8 cellular contexts compared by ENCODE assay signal in the genomic region with DNA sequence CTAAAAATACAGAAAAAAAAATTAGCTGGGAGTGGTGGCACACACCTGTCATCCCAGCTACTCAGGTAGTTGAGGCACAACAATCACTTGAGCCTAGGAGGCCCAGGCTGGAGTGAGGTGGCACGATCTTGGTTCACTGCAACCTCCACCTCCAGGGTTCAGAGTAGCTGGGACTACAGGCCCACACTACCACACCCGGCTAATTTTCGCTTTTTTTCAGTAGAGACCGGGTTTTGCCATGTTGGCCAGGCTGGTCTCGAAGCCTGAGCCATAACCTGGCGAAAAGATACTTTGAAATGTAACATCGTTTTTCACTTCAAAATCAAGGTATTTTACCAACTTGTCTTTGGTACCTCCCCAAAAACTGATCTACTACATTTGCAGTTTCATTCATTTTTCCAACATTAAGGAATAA. TPM values are rescaled to one million over a fixed set of nuclear protein-coding genes. Genes with fewer than 3 reads are reported as not detected.
A peak's percentile ranks its signal among the peaks of the same experiment; 100 is the strongest.
DNase-seq lines count a peak whose midpoint lies in the region; ATAC-seq lines count a peak whose summit lies in the region.
"Had no signal": no experiment of that assay in that cellular context is flagged by ENCODE, and none has a peak within 500 bp of the region (broad histone marks: within the 10 kb centered on the region; RNA-seq: fewer than 3 reads in every experiment).

No MANE protein-coding gene starts in this region.

- H3K27ac Mint-ChIP-seq in activated T-helper 1 cell treated with anti-CD3 and anti-CD28 coated beads, Interleukin-12 subunit alpha, Interleukin-12 subunit beta, Interleukin-2, Interleukin-4 antibody, amounts not matched to agents 30 ng/mL and 10 ng/mL and 1 ng/mL, durations not matched to agents 14 hours and 24 hours and 36 hours, result peak overlapping the region; percentile 8
- peak overlapping the region; percentile 84 for H3K27ac Mint-ChIP-seq in stimulated activated memory B cell treated with anti-CD40 and anti-IgM and Interleukin-4, amounts not matched to agents 10 μg/mL and 1 μg/mL and 100 μg/mL, for 72 hours

- H3K27me3 Mint-ChIP-seq in activated T-helper 1 cell treated with anti-CD3 and anti-CD28 coated beads, Interleukin-12 subunit alpha, Interleukin-12 subunit beta, Interleukin-2, Interleukin-4 antibody, amounts not matched to agents 30 ng/mL and 10 ng/mL and 1 ng/mL, durations not matched to agents 14 hours and 24 hours and 36 hours (ENCODE audit: insufficient read depth), result no peaks in the 10 kb centered on the region
- no peaks in the 10 kb centered on the region for H3K27me3 Mint-ChIP-seq in stimulated activated memory B cell treated with anti-CD40 and anti-IgM and Interleukin-4, amounts not matched to agents 10 μg/mL and 1 μg/mL and 100 μg/mL, for 72 hours

- peak; percentile 38 for DNase-seq in activated T-cell treated with anti-CD3 and anti-CD28 coated beads for 48 hours (ENCODE audit: low read depth)
- DNase-seq in activated T-cell treated with anti-CD3 and anti-CD28 coated beads for 4 hours, result no peak
- no peak for DNase-seq in activated T-helper 1 cell treated with anti-CD3 and anti-CD28 coated beads, Interleukin-12 subunit alpha, Interleukin-12 subunit beta, Interleukin-2, Interleukin-4 antibody, amounts not matched to agents 30 ng/mL and 10 ng/mL and 1 ng/mL, durations not matched to agents 14 hours and 24 hours and 36 hours (ENCODE audit: low spot score)
- DNase-seq: AML-193, body of pancreas had no signal

- peaks cover 31% of the 10 kb centered on the region for H3K4me1 Mint-ChIP-seq in activated T-helper 1 cell treated with anti-CD3 and anti-CD28 coated beads, Interleukin-12 subunit alpha, Interleukin-12 subunit beta, Interleukin-2, Interleukin-4 antibody, amounts not matched to agents 30 ng/mL and 10 ng/mL and 1 ng/mL, durations not matched to agents 14 hours and 24 hours and 36 hours (ENCODE audit: low read depth)
- H3K4me1 Mint-ChIP-seq in stimulated activated memory B cell treated with anti-CD40 and anti-IgM and Interleukin-4, amounts not matched to agents 10 μg/mL and 1 μg/mL and 100 μg/mL, for 72 hours, result peaks cover 43% of the 10 kb centered on the region

- intact Hi-C loops in activated T-helper 1 cell treated with anti-CD3 and anti-CD28 coated beads, Interleukin-12 subunit alpha, Interleukin-12 subunit beta, Interleukin-2, Interleukin-4 antibody, amounts not matched to agents 30 ng/mL and 10 ng/mL and 1 ng/mL, durations not matched to agents 14 hours and 24 hours and 36 hours (cut with micrococcal nuclease), result loop anchor here (10.0 kb wide), 1 partner anchor 1117 kb away; no protein-coding TSS in a partner anchor

- peak; percentile 46 for ATAC-seq in stimulated activated memory B cell treated with anti-CD40 and anti-IgM and Interleukin-4, amounts not matched to agents 10 μg/mL and 1 μg/mL and 100 μg/mL, for 72 hours
- ATAC-seq in HG03175 (IDR thresholded peaks at IDR 0.05; ENCODE audit: unreplicated experiment), result no peak
- ATAC-seq in GM19395 (IDR thresholded peaks at IDR 0.05; ENCODE audit: unreplicated experiment), result no peak
- ATAC-seq: body of pancreas had no signal

- H3K4me3 Mint-ChIP-seq in activated T-helper 1 cell treated with anti-CD3 and anti-CD28 coated beads, Interleukin-12 subunit alpha, Interleukin-12 subunit beta, Interleukin-2, Interleukin-4 antibody, amounts not matched to agents 30 ng/mL and 10 ng/mL and 1 ng/mL, durations not matched to agents 14 hours and 24 hours and 36 hours, result no peak overlapping the region
- no peak overlapping the region for H3K4me3 Mint-ChIP-seq in stimulated activated memory B cell treated with anti-CD40 and anti-IgM and Interleukin-4, amounts not matched to agents 10 μg/mL and 1 μg/mL and 100 μg/mL, for 72 hours

- H3K36me3 Mint-ChIP-seq in activated T-helper 1 cell treated with anti-CD3 and anti-CD28 coated beads, Interleukin-12 subunit alpha, Interleukin-12 subunit beta, Interleukin-2, Interleukin-4 antibody, amounts not matched to agents 30 ng/mL and 10 ng/mL and 1 ng/mL, durations not matched to agents 14 hours and 24 hours and 36 hours (ENCODE audit: low read depth), result peaks cover 56% of the 10 kb centered on the region
- peaks cover 55% of the 10 kb centered on the region for H3K36me3 Mint-ChIP-seq in stimulated activated memory B cell treated with anti-CD40 and anti-IgM and Interleukin-4, amounts not matched to agents 10 μg/mL and 1 μg/mL and 100 μg/mL, for 72 hours

- no peaks in the 10 kb centered on the region for H3K9me3 Mint-ChIP-seq in activated T-helper 1 cell treated with anti-CD3 and anti-CD28 coated beads, Interleukin-12 subunit alpha, Interleukin-12 subunit beta, Interleukin-2, Interleukin-4 antibody, amounts not matched to agents 30 ng/mL and 10 ng/mL and 1 ng/mL, durations not matched to agents 14 hours and 24 hours and 36 hours
- H3K9me3 Mint-ChIP-seq in stimulated activated memory B cell treated with anti-CD40 and anti-IgM and Interleukin-4, amounts not matched to agents 10 μg/mL and 1 μg/mL and 100 μg/mL, for 72 hours, result no peaks in the 10 kb centered on the region

RNA-seq across cellular contexts. Expression of gene GAS5, which starts 6.1 kb away (rescaled TPM):
- 653 and 688 TPM in 2 replicates for total RNA-seq in activated T-helper 1 cell treated with anti-CD3 and anti-CD28 coated beads, Interleukin-12 subunit alpha, Interleukin-12 subunit beta, Interleukin-2, Interleukin-4 antibody, amounts not matched to agents 30 ng/mL and 10 ng/mL and 1 ng/mL, durations not matched to agents 14 hours and 24 hours and 36 hours

RNA-seq across cellular contexts. Expression of gene ZBTB37, which starts 6.4 kb away (rescaled TPM):
- total RNA-seq in activated T-helper 1 cell treated with anti-CD3 and anti-CD28 coated beads, Interleukin-12 subunit alpha, Interleukin-12 subunit beta, Interleukin-2, Interleukin-4 antibody, amounts not matched to agents 30 ng/mL and 10 ng/mL and 1 ng/mL, durations not matched to agents 14 hours and 24 hours and 36 hours, result 9.2 and 9.4 TPM in 2 replicates

RNA-seq across cellular contexts. Expression of gene CENPL, which starts 37.1 kb away (rescaled TPM):
- total RNA-seq in activated T-helper 1 cell treated with anti-CD3 and anti-CD28 coated beads, Interleukin-12 subunit alpha, Interleukin-12 subunit beta, Interleukin-2, Interleukin-4 antibody, amounts not matched to agents 30 ng/mL and 10 ng/mL and 1 ng/mL, durations not matched to agents 14 hours and 24 hours and 36 hours, result 23.6 and 25.7 TPM in 2 replicates

RNA-seq across cellular contexts. Expression of gene DARS2, which starts 37.3 kb away (rescaled TPM):
- 41.9 TPM in 2 replicates for total RNA-seq in activated T-helper 1 cell treated with anti-CD3 and anti-CD28 coated beads, Interleukin-12 subunit alpha, Interleukin-12 subunit beta, Interleukin-2, Interleukin-4 antibody, amounts not matched to agents 30 ng/mL and 10 ng/mL and 1 ng/mL, durations not matched to agents 14 hours and 24 hours and 36 hours

RNA-seq across cellular contexts. Expression of gene SERPINC1, which starts 55.4 kb away (rescaled TPM):
- 0.26 TPM in 1 of 2 replicates, not detected in the other for total RNA-seq in activated T-helper 1 cell treated with anti-CD3 and anti-CD28 coated beads, Interleukin-12 subunit alpha, Interleukin-12 subunit beta, Interleukin-2, Interleukin-4 antibody, amounts not matched to agents 30 ng/mL and 10 ng/mL and 1 ng/mL, durations not matched to agents 14 hours and 24 hours and 36 hours
- total RNA-seq: body of pancreas had no signal
